ENCODE assay signal across 15 cellular contexts in genomic region chr4:138217567-138217966, GRCh38. TPM values are rescaled to one million over a fixed set of nuclear protein-coding genes. Genes with fewer than 3 reads are reported as not detected.
A peak's percentile ranks its signal among the peaks of the same experiment; 100 is the strongest.
DNase-seq lines count a peak whose midpoint lies in the region; ATAC-seq, FAIRE-seq and TF ChIP-seq lines count a peak whose summit lies in the region.
"Had no signal": no experiment of that assay in that cellular context is flagged by ENCODE, and none has a peak within 500 bp of the region (broad histone marks: within the 10 kb centered on the region; RNA-seq: fewer than 3 reads in every experiment).

No MANE protein-coding gene starts in this region.

- no peak overlapping the region for H3K4me2 ChIP-seq in GM23338
- H3K4me2 ChIP-seq: hepatocyte, SK-N-SH had no signal

- H3K27ac ChIP-seq in GM23338 (ENCODE audit: low read depth) (peak overlapping the region; percentile 67; the same call in 1 of the 2 replicates), caudate nucleus (ENCODE audit: low read depth, low read length) (peak overlapping the region; percentile 75), right cardiac atrium (ENCODE audit: low read length) (peak overlapping the region; percentile 5)
- H3K27ac ChIP-seq: hepatocyte had no signal

- H3K4me3 ChIP-seq in GM23338 (no peak overlapping the region), right cardiac atrium (ENCODE audit: low read length) (no peak overlapping the region)
- H3K4me3 ChIP-seq: hepatocyte had no signal

- no peak for TF ChIP-seq CTCF in GM23338 (conservative IDR thresholded peaks at IDR 0.05; ENCODE audit: low read depth in 2 of 2)

- peaks cover 78% of the 10 kb centered on the region for H3K36me3 Mint-ChIP-seq in GM23338 (ENCODE audit: low read depth)

- H3K27me3 ChIP-seq in GM23338 (ENCODE audit: insufficient read depth) (no peaks in the 10 kb centered on the region), right cardiac atrium (ENCODE audit: control insufficient read depth, insufficient read depth) (no peaks in the 10 kb centered on the region)
- H3K27me3 ChIP-seq: hepatocyte had no signal

- H3K9me2 ChIP-seq in GM23338 (ENCODE audit: insufficient read depth) = no peaks in the 10 kb centered on the region
- H3K9me2 ChIP-seq: SK-N-SH had no signal

- no peaks in the 10 kb centered on the region for H3F3A ChIP-seq in GM23338 (replicated peaks; ENCODE audit: low read depth)

- H3K4me1 Mint-ChIP-seq in GM23338 = peaks cover 35% of the 10 kb centered on the region
- H3K4me1 Mint-ChIP-seq: naive thymus-derived CD4-positive, alpha-beta T cell had no signal

- no peaks in the 10 kb centered on the region for H3K9me3 Mint-ChIP-seq in GM23338
- H3K9me3 Mint-ChIP-seq: naive thymus-derived CD4-positive, alpha-beta T cell had no signal

- peaks cover 2% of the 10 kb centered on the region for H3K27me3 Mint-ChIP-seq in GM23338 (ENCODE audit: insufficient read depth, low read depth, poor library complexity)
- H3K27me3 Mint-ChIP-seq: naive thymus-derived CD4-positive, alpha-beta T cell had no signal

- H3K4me1 ChIP-seq in GM23338 (ENCODE audit: insufficient read depth) (peaks cover 47% of the 10 kb centered on the region), right cardiac atrium (ENCODE audit: control insufficient read depth, insufficient read depth, low read length) (no peaks in the 10 kb centered on the region)

- no peak for FAIRE-seq in GM12891 (lab: Jason Lieb, UNC)

- peaks cover 40% of the 10 kb centered on the region for H3K79me2 ChIP-seq in GM23338 (replicated peaks; ENCODE audit: insufficient read depth)
- H3K79me2 ChIP-seq: hepatocyte had no signal

- intact Hi-C loops in right cardiac atrium (cut with DNase I) = no loop called here

- ATAC-seq in GM23338 (peak; percentile 89), right cardiac atrium (peak; percentile 62 to 85), HG02981 (IDR thresholded peaks at IDR 0.05; ENCODE audit: unreplicated experiment) (no peak)
- ATAC-seq in stimulated activated naive CD8-positive, alpha-beta T cell treated with anti-CD3 and anti-CD28 coated beads, Interleukin-15, Interleukin-2, amounts not matched to agents 100 U/mL and 50 U/mL, for 24 hours = no peak
- ATAC-seq: naive thymus-derived CD4-positive, alpha-beta T cell had no signal

- no peak overlapping the region for H2AFZ ChIP-seq in GM23338
- H2AFZ ChIP-seq: hepatocyte had no signal

- no peak overlapping the region for H3K4me3 Mint-ChIP-seq in GM23338
- H3K4me3 Mint-ChIP-seq: naive thymus-derived CD4-positive, alpha-beta T cell had no signal

- H3K27ac Mint-ChIP-seq in GM23338 = peak overlapping the region; percentile 68; the same call in 1 of the 2 replicates
- H3K27ac Mint-ChIP-seq: naive thymus-derived CD4-positive, alpha-beta T cell had no signal

- DNase-seq in GM23338 (ENCODE audit: low spot score) (peak; percentile 49), caudate nucleus (lab: John Stamatoyannopoulos, UW) (peak in 31 of 61 donors; percentile 0 to 83 (median 21)), right cardiac atrium (peak in 2 of 3 donors; percentile 37), occipital lobe (lab: John Stamatoyannopoulos, UW) (peak; percentile 52), GM12891 (ENCODE audit: insufficient read length, low spot score) (no peak)
- no peak for DNase-seq in stimulated activated naive CD8-positive, alpha-beta T cell treated with anti-CD3 and anti-CD28 coated beads, Interleukin-15, Interleukin-2, amounts not matched to agents 100 U/mL and 50 U/mL, for 24 hours
- DNase-seq in stimulated activated CD8-positive, alpha-beta memory T cell treated with anti-CD3 and anti-CD28 coated beads, Interleukin-4, amount 100 ng/mL, for 48 hours = no peak
- DNase-seq: activated CD4-positive, alpha-beta T cell treated with anti-CD3 and anti-CD28 coated beads for 4 hours; activated naive CD4-positive, alpha-beta T cell treated with Interleukin-2 at 50 U/mL for 16 hours; naive thymus-derived CD4-positive, alpha-beta T cell; NCI-H1930; NCI-H524; SK-N-SH had no signal

- no peak for TF ChIP-seq POLR2A in GM12891 (IDR thresholded peaks at IDR 0.05; ENCODE audit: low read depth, low read length)

- H4K20me1 ChIP-seq in GM23338 (replicated peaks; ENCODE audit: insufficient read depth) = no peaks in the 10 kb centered on the region

- peaks cover 21% of the 10 kb centered on the region; the same call in 1 of the 2 replicates for H3K36me3 ChIP-seq in GM23338 (ENCODE audit: insufficient read depth)

- H3K9me3 ChIP-seq in right cardiac atrium (ENCODE audit: control insufficient read depth, low read length) = no peaks in the 10 kb centered on the region
- H3K9me3 ChIP-seq: SK-N-SH had no signal

- WGBS in right cardiac atrium = 54% methylated on average over 5 of the region's 5 CpGs

TF ChIP-seq in GM23338, 12 proteins besides CTCF, POLR2A, EP300 and RAD21:
- TF ChIP-seq EZH2phosphoT487 (IDR thresholded peaks at IDR 0.05; ENCODE audit: unreplicated experiment) = no peak
- no peak for TF ChIP-seq ETS1 (IDR thresholded peaks at IDR 0.05)

TF ChIP-seq in GM12891, 5 proteins besides CTCF, POLR2A, EP300 and RAD21:
- TF ChIP-seq SPI1 (IDR thresholded peaks at IDR 0.05; ENCODE audit: low read depth, low read length) = no peak
- TF ChIP-seq POU2F2 (IDR thresholded peaks at IDR 0.05; ENCODE audit: low read depth, low read length) = no peak
- TF ChIP-seq PAX5 (IDR thresholded peaks at IDR 0.05; ENCODE audit: insufficient read depth, low read length, severe bottlenecking) = no peak
- no peak for TF ChIP-seq TAF1 (IDR thresholded peaks at IDR 0.05; ENCODE audit: low read depth, low read length)
- TF ChIP-seq POLR2AphosphoS5 (IDR thresholded peaks at IDR 0.05; ENCODE audit: low read depth, low read length) = no peak

RNA-seq across cellular contexts. Expression of gene SLC7A11, which starts 24.6 kb away (rescaled TPM):
- total RNA-seq in GM23338 (2014; rRNA removed; shearing (Covaris generic)) = 32.2 and 33.9 TPM in 2 replicates
- polyA plus RNA-seq in GM23338 (2016; fragmentation: Nextera tagmentation; extraction: Ambion mirVana) = 8.3 and 10.0 TPM in 2 replicates
- 1 to 10 TPM; 4.1 to 7.3 (median 6.7) TPM for total RNA-seq in right cardiac atrium
- 2.1 TPM for polyA plus RNA-seq in right cardiac atrium
- 30.9 TPM for total RNA-seq in occipital lobe
- 0.51 TPM for polyA plus RNA-seq in GM12891 (2012; ENCODE audit: low read depth, missing spikeins)
- polyA plus RNA-seq: naive thymus-derived CD4-positive, alpha-beta T cell had no signal

Comparison
In these comparisons a context has a peak if more than half of its experiments do, and no peak if none do; other contexts are left out.
1. ATAC-seq: peak in GM23338 (single experiment) and right cardiac atrium (2 of 2); none in HG02981 (single experiment) and stimulated activated naive CD8-positive, alpha-beta T cell treated with anti-CD3 and anti-CD28 coated beads, Interleukin-15, Interleukin-2, amounts not matched to agents 100 U/mL and 50 U/mL, for 24 hours (single experiment).
2. DNase-seq: peak in GM23338 (single experiment), caudate nucleus (31 of 61), right cardiac atrium (2 of 3) and occipital lobe (single experiment); none in GM12891 (single experiment), stimulated activated naive CD8-positive, alpha-beta T cell treated with anti-CD3 and anti-CD28 coated beads, Interleukin-15, Interleukin-2, amounts not matched to agents 100 U/mL and 50 U/mL, for 24 hours (single experiment) and stimulated activated CD8-positive, alpha-beta memory T cell treated with anti-CD3 and anti-CD28 coated beads, Interleukin-4, amount 100 ng/mL, for 48 hours (single experiment).
3. H3K27ac ChIP-seq: peak in every context shown above with its lines; median percentile 75 in caudate nucleus; 67 in GM23338; 5 in right cardiac atrium.